Comparison of ENCODE assay signal across 9 cellular contexts in genomic region chr1:219188331-219188803, GRCh38. TPM values are rescaled to one million over a fixed set of nuclear protein-coding genes. Genes with fewer than 3 reads are reported as not detected.
A peak's percentile ranks its signal among the peaks of the same experiment; 100 is the strongest.
DNase-seq lines count a peak whose midpoint lies in the region; ATAC-seq and TF ChIP-seq lines count a peak whose summit lies in the region.
"Had no signal": no experiment of that assay in that cellular context is flagged by ENCODE, and none has a peak within 500 bp of the region (broad histone marks: within the 10 kb centered on the region; RNA-seq: fewer than 3 reads in every experiment).

No MANE protein-coding gene starts in this region.

- intact Hi-C loops in natural killer cell (cut with micrococcal nuclease) = no loop called here

- H3K9me3 Mint-ChIP-seq in natural killer cell treated with Interleukin-12 subunit alpha and Interleukin-12 subunit beta and Interleukin-15 and Interleukin-18, amount 100 ng/mL, for 72 hours = no peaks in the 10 kb centered on the region
- H3K9me3 Mint-ChIP-seq in natural killer cell = no peaks in the 10 kb centered on the region
- no peaks in the 10 kb centered on the region for H3K9me3 Mint-ChIP-seq in central memory CD8-positive, alpha-beta T cell
- no peaks in the 10 kb centered on the region for H3K9me3 Mint-ChIP-seq in activated CD4-positive, alpha-beta memory T cell treated with anti-CD3 and anti-CD28 coated beads, Interleukin-2, amount 10 ng/mL, durations not matched to agents 7 days and 5 days

- peak overlapping the region; percentile 57 for H3K4me3 Mint-ChIP-seq in natural killer cell treated with Interleukin-12 subunit alpha and Interleukin-12 subunit beta and Interleukin-15 and Interleukin-18, amount 100 ng/mL, for 72 hours
- H3K4me3 Mint-ChIP-seq in natural killer cell = no peak overlapping the region
- H3K4me3 Mint-ChIP-seq in central memory CD8-positive, alpha-beta T cell = no peak overlapping the region
- no peak overlapping the region for H3K4me3 Mint-ChIP-seq in activated CD4-positive, alpha-beta memory T cell treated with anti-CD3 and anti-CD28 coated beads, Interleukin-2, amount 10 ng/mL, durations not matched to agents 7 days and 5 days
- H3K4me3 Mint-ChIP-seq: T-helper 17 cell had no signal

- peaks cover 4% of the 10 kb centered on the region for H3K36me3 Mint-ChIP-seq in natural killer cell treated with Interleukin-12 subunit alpha and Interleukin-12 subunit beta and Interleukin-15 and Interleukin-18, amount 100 ng/mL, for 72 hours
- peaks cover 7% of the 10 kb centered on the region for H3K36me3 Mint-ChIP-seq in natural killer cell
- H3K36me3 Mint-ChIP-seq in central memory CD8-positive, alpha-beta T cell (ENCODE audit: insufficient read depth) = peaks cover 4% of the 10 kb centered on the region
- peaks cover 15% of the 10 kb centered on the region for H3K36me3 Mint-ChIP-seq in activated CD4-positive, alpha-beta memory T cell treated with anti-CD3 and anti-CD28 coated beads, Interleukin-2, amount 10 ng/mL, durations not matched to agents 7 days and 5 days (ENCODE audit: low read depth)

- H3K27me3 Mint-ChIP-seq in natural killer cell treated with Interleukin-12 subunit alpha and Interleukin-12 subunit beta and Interleukin-15 and Interleukin-18, amount 100 ng/mL, for 72 hours = no peaks in the 10 kb centered on the region
- no peaks in the 10 kb centered on the region for H3K27me3 Mint-ChIP-seq in natural killer cell (ENCODE audit: low read depth in 2 of 2)
- H3K27me3 Mint-ChIP-seq in central memory CD8-positive, alpha-beta T cell = no peaks in the 10 kb centered on the region
- no peaks in the 10 kb centered on the region for H3K27me3 Mint-ChIP-seq in activated CD4-positive, alpha-beta memory T cell treated with anti-CD3 and anti-CD28 coated beads, Interleukin-2, amount 10 ng/mL, durations not matched to agents 7 days and 5 days
- H3K27me3 Mint-ChIP-seq: T-helper 17 cell had no signal

- CTCF ChIA-PET in activated CD4-positive, alpha-beta memory T cell treated with anti-CD3 and anti-CD28 coated beads, Interleukin-2, amount 10 ng/mL, durations not matched to agents 7 days and 5 days (lab: Charles Lee) = interaction anchor here (0.7 to 1.2 kb wide), 2 partner anchors 15 to 867 kb away, joined by 4 to 7 read pairs; partner anchors contain the start of gene LYPLAL1

- DNase-seq in natural killer cell treated with Interleukin-12 subunit alpha and Interleukin-12 subunit beta and Interleukin-15 and Interleukin-18, amount 100 ng/mL, for 72 hours (ENCODE audit: low spot score) = no peak
- DNase-seq in natural killer cell (no peak), iPS-NIHi11 (ENCODE audit: low spot score) (no peak)
- no peak for DNase-seq in central memory CD8-positive, alpha-beta T cell (ENCODE audit: low spot score in 2 of 2)
- no peak for DNase-seq in activated CD4-positive, alpha-beta memory T cell treated with anti-CD3 and anti-CD28 coated beads, Interleukin-2, amount 10 ng/mL, durations not matched to agents 7 days and 5 days
- no peak for DNase-seq in activated naive CD4-positive, alpha-beta T cell treated with Interleukin-2 at 50 U/mL for 16 hours
- DNase-seq: T-helper 17 cell had no signal

- H3K27ac Mint-ChIP-seq in natural killer cell treated with Interleukin-12 subunit alpha and Interleukin-12 subunit beta and Interleukin-15 and Interleukin-18, amount 100 ng/mL, for 72 hours = peak overlapping the region; percentile 3 to 49
- peak overlapping the region in 1 of 2 donors; percentile 7 for H3K27ac Mint-ChIP-seq in natural killer cell
- H3K27ac Mint-ChIP-seq in central memory CD8-positive, alpha-beta T cell (ENCODE audit: low read depth) = peak overlapping the region; percentile 56
- H3K27ac Mint-ChIP-seq in activated CD4-positive, alpha-beta memory T cell treated with anti-CD3 and anti-CD28 coated beads, Interleukin-2, amount 10 ng/mL, durations not matched to agents 7 days and 5 days = no peak overlapping the region
- H3K27ac Mint-ChIP-seq: T-helper 17 cell had no signal

- H3K4me1 Mint-ChIP-seq in natural killer cell treated with Interleukin-12 subunit alpha and Interleukin-12 subunit beta and Interleukin-15 and Interleukin-18, amount 100 ng/mL, for 72 hours (ENCODE audit: low read depth in 2 of 2) = peaks cover 22 to 25% of the 10 kb centered on the region in 2 donors
- peaks cover 31 to 36% of the 10 kb centered on the region in 2 donors for H3K4me1 Mint-ChIP-seq in natural killer cell
- peaks cover 40% of the 10 kb centered on the region for H3K4me1 Mint-ChIP-seq in central memory CD8-positive, alpha-beta T cell
- peaks cover 21% of the 10 kb centered on the region for H3K4me1 Mint-ChIP-seq in activated CD4-positive, alpha-beta memory T cell treated with anti-CD3 and anti-CD28 coated beads, Interleukin-2, amount 10 ng/mL, durations not matched to agents 7 days and 5 days

- POLR2A ChIA-PET in activated CD4-positive, alpha-beta memory T cell treated with anti-CD3 and anti-CD28 coated beads, Interleukin-2, amount 10 ng/mL, durations not matched to agents 7 days and 5 days (lab: Charles Lee) = interaction anchor here (1.5 to 3.3 kb wide), 2 partner anchors 14 to 876 kb away, joined by 4 to 20 read pairs; partner anchors contain the start of gene LYPLAL1

- no peak for TF ChIP-seq CTCF in natural killer cell (IDR thresholded peaks at IDR 0.05)

- no peak for ATAC-seq in natural killer cell treated with Interleukin-12 subunit alpha and Interleukin-12 subunit beta and Interleukin-15 and Interleukin-18, amount 100 ng/mL, for 72 hours
- ATAC-seq in natural killer cell (no peak), HG03342 (IDR thresholded peaks at IDR 0.05; ENCODE audit: unreplicated experiment) (peak; percentile 44), GM19035 (IDR thresholded peaks at IDR 0.05; ENCODE audit: unreplicated experiment) (no peak)
- no peak for ATAC-seq in central memory CD8-positive, alpha-beta T cell (replicated peaks; ENCODE audit: extremely low read depth, poor library complexity, severe bottlenecking)
- ATAC-seq: T-helper 17 cell had no signal

RNA-seq across cellular contexts. Expression of gene LYPLAL1, which starts 14.7 kb away (rescaled TPM):
- 10 to 100 TPM; 12.5 to 20.3 TPM for total RNA-seq in natural killer cell treated with Interleukin-12 subunit alpha and Interleukin-12 subunit beta and Interleukin-15 and Interleukin-18, amount 100 ng/mL, for 72 hours
- total RNA-seq in natural killer cell = 10 to 100 TPM; 13.1 to 18.3 (median 15.9) TPM
- total RNA-seq in activated CD4-positive, alpha-beta memory T cell treated with anti-CD3 and anti-CD28 coated beads, Interleukin-2, amount 10 ng/mL, durations not matched to agents 7 days and 5 days = 10 to 100 TPM; 19.0 to 19.7 TPM
